8 cellular contexts compared by ENCODE assay signal in the genomic region with DNA sequence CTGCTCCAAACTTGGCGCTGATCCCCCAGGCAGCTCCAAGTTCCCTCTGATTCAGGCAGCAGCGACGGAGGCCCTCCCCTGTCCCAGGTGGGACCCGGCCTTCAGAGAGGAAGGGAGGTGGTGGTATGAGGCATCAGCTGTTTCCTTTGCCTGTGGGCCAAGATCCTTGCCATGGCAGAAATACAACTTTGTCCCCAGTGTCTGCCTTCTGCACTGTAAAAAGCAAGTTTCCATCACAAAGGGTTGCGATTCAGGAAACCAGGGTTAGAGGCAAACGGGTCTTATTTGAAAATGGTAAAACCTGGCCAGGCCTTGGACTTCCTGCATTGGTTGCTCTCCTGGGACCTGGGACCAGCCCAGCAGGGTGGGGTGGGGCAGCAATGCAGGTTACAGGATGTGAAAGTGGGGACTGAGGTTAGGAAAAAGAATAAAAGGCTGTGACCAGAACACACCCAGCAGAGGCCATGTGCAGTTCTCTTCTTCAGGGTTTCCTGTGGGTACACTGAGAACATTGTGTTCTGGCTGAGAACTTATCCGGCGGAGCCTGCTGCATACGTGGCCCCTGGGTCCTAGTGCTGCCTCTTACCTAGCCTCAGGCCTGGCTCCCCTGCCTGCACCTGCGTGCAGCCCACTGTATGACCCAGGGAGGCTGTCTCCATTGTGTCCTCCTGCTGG. TPM values are rescaled to one million over a fixed set of nuclear protein-coding genes. Genes with fewer than 3 reads are reported as not detected.
DNase-seq lines count a peak whose midpoint lies in the region; ATAC-seq, FAIRE-seq and TF ChIP-seq lines count a peak whose summit lies in the region.

No MANE protein-coding gene starts in this region.

- no peak for TF ChIP-seq CTCF in astrocyte of the cerebellum (IDR thresholded peaks at IDR 0.05; ENCODE audit: low read depth, low read length, missing control alignments)

- no peaks in the 10 kb centered on the region for H3K79me2 ChIP-seq in ACC112 (ENCODE audit: control insufficient read depth, insufficient read depth, low read length, unreplicated experiment)

- in situ Hi-C loops in astrocyte of the cerebellum (cut with HindIII; ENCODE audit: low sequenced_read_pairs), result no loop called here

- no peaks in the 10 kb centered on the region for H3K36me3 ChIP-seq in ACC112 (ENCODE audit: insufficient read depth, low read length)
- H3K36me3 ChIP-seq in small intestine (ENCODE audit: control insufficient read depth in 2 of 2, insufficient read depth in 2 of 2, low read length in 2 of 2), result no peaks in the 10 kb centered on the region

- H2AFZ ChIP-seq in ACC112 (ENCODE audit: low read length, unreplicated experiment), result peak overlapping the region; percentile 84

- peak; percentile 87 for TF ChIP-seq POLR2A in GM19099 (IDR thresholded peaks at IDR 0.05; ENCODE audit: extremely low read depth, insufficient read length, low read depth)

- H3K9me3 ChIP-seq in small intestine (ENCODE audit: control insufficient read depth, low read depth), result no peaks in the 10 kb centered on the region

- peak overlapping the region; percentile 67 for H3K4me3 ChIP-seq in ACC112 (ENCODE audit: low read depth, low read length)
- H3K4me3 ChIP-seq in astrocyte of the cerebellum (ENCODE audit: low read depth, low read length), result peak overlapping the region; percentile 9
- peak overlapping the region in 1 of 2 donors; percentile 1 for H3K4me3 ChIP-seq in small intestine (ENCODE audit: low read depth in 1 of 2, low read length in 2 of 2)

- peak; percentile 79 for ATAC-seq in HG03280 (IDR thresholded peaks at IDR 0.05; ENCODE audit: unreplicated experiment)

- peak overlapping the region; percentile 97 for H3K27ac ChIP-seq in ACC112 (ENCODE audit: low read depth, low read length)
- H3K27ac ChIP-seq in small intestine (ENCODE audit: low read depth in 1 of 2, low read length in 1 of 2), result peak overlapping the region; percentile 56 to 99

- peak; percentile 98 for DNase-seq in SW480 (ENCODE audit: low spot score)
- DNase-seq in astrocyte of the cerebellum (ENCODE audit: low read depth), result no peak
- peak; percentile 74 for DNase-seq in iPS-NIHi11 (ENCODE audit: low spot score)
- DNase-seq in small intestine, result peak; percentile 97
- no peak for DNase-seq in NCI-H748 treated with DMSO at 0.1 percent for 48 hours (lab: John Stamatoyannopoulos, UW)

- WGBS in small intestine, 3 donors, result 13 to 22% (median 14%) methylated on average over 10 of the region's 10 CpGs

- H3K27me3 ChIP-seq in ACC112 (ENCODE audit: insufficient read depth, low read length) (no peaks in the 10 kb centered on the region), small intestine (ENCODE audit: control insufficient read depth in 2 of 2, insufficient read depth in 2 of 2, low read length in 2 of 2) (no peaks in the 10 kb centered on the region)

- FAIRE-seq in small intestine (lab: Jason Lieb, UNC), result no peak

- H3K4me1 ChIP-seq in ACC112 (ENCODE audit: control insufficient read depth, insufficient read depth, low read length, unreplicated experiment) (peaks cover 59% of the 10 kb centered on the region), small intestine (ENCODE audit: control insufficient read depth in 2 of 2, insufficient read depth in 1 of 2, low read depth in 1 of 2, low read length in 1 of 2) (peaks cover 13 to 32% of the 10 kb centered on the region in 2 donors)

RNA-seq across cellular contexts. Expression of a gene that starts 25.1 kb away (rescaled TPM):
- 100 to 1,000 TPM in 1 of 3 donors, 10 to 100 TPM in 2; 34.4 to 330 (median 36.5) TPM for polyA plus RNA-seq in small intestine

RNA-seq across cellular contexts. Expression of a gene that starts 32.5 kb away (rescaled TPM):
- 10 to 100 TPM in 2 of 3 donors, 1 to 10 TPM in 1; 9.2 to 20.8 (median 11.3) TPM for polyA plus RNA-seq in small intestine

RNA-seq across cellular contexts. Expression of a gene that starts 32.8 kb away (rescaled TPM):
- polyA plus RNA-seq in small intestine, result 100 to 1,000 TPM; 112 to 176 (median 142) TPM

Comparison
In these comparisons a context has a peak if more than half of its experiments do, and no peak if none do; other contexts are left out.
1. DNase-seq: peak in SW480 (single experiment), iPS-NIHi11 (single experiment) and small intestine (single experiment); none in astrocyte of the cerebellum (single experiment) and NCI-H748 treated with DMSO at 0.1 percent for 48 hours (single experiment).